In genomic region chr6:69164564-69165252, GRCh38 we compare ENCODE assay signal across 9 cellular contexts.
DNase-seq lines count a peak whose midpoint lies in the region; ATAC-seq and TF ChIP-seq lines count a peak whose summit lies in the region.
"Had no signal": no experiment of that assay in that cellular context is flagged by ENCODE, and none has a peak within 500 bp of the region (broad histone marks: within the 10 kb centered on the region; RNA-seq: fewer than 3 reads in every experiment).

No MANE protein-coding gene starts in this region.

- H3K79me2 ChIP-seq in OCI-LY7 (ENCODE audit: insufficient read depth, low read depth, low read length) = no peaks in the 10 kb centered on the region

- peak; percentile 21 to 40 for DNase-seq in HAP-1 (ENCODE audit: low spot score in 2 of 2)
- no peak for DNase-seq in OCI-LY7 (ENCODE audit: low spot score)
- no peak for DNase-seq in glutamatergic neuron
- no peak for DNase-seq in NCI-H2081 treated with DMSO at 0.1 percent for 48 hours (lab: John Stamatoyannopoulos, UW)
- DNase-seq in NCI-H345 (lab: John Stamatoyannopoulos, UW) = no peak

- no TSS peak for BruUV-seq in OCI-LY7 (replicated peaks; lab: Mats Ljungman, UMichigan)

- H3K36me3 ChIP-seq in HAP-1 (replicated peaks) (no peaks in the 10 kb centered on the region), OCI-LY7 (ENCODE audit: insufficient read depth, low read length) (no peaks in the 10 kb centered on the region)

- H3K27ac ChIP-seq in 22Rv1 = no peak overlapping the region
- H3K27ac ChIP-seq in OCI-LY7 (ENCODE audit: low read depth, low read length, poor library complexity, severe bottlenecking) = no peak overlapping the region

- H3K4me1 ChIP-seq in HAP-1 (no peaks in the 10 kb centered on the region), OCI-LY7 (ENCODE audit: insufficient read depth, low read length, poor library complexity, severe bottlenecking) (no peaks in the 10 kb centered on the region)

- ATAC-seq in GM19467 (IDR thresholded peaks at IDR 0.05; ENCODE audit: unreplicated experiment) (no peak), GM18502 (IDR thresholded peaks at IDR 0.05; ENCODE audit: poor library complexity, unreplicated experiment) (no peak)

- H3K9me2 ChIP-seq in OCI-LY7 (ENCODE audit: insufficient read depth, low read length) = no peaks in the 10 kb centered on the region

- H3K9me3 ChIP-seq in HAP-1 (no peaks in the 10 kb centered on the region), OCI-LY7 (ENCODE audit: low read length) (no peaks in the 10 kb centered on the region)

- H3K4me3 Mint-ChIP-seq in glutamatergic neuron (ENCODE audit: unreplicated experiment) = no peak overlapping the region
- H3K4me3 Mint-ChIP-seq: stimulated activated naive CD8-positive, alpha-beta T cell treated with anti-CD3 and anti-CD28 coated beads, Interleukin-15, Interleukin-2, amounts not matched to agents 100 ng/mL and 50 ng/mL, for 24 hours had no signal

- no peak overlapping the region for H3K27ac Mint-ChIP-seq in glutamatergic neuron (ENCODE audit: unreplicated experiment)
- H3K27ac Mint-ChIP-seq: stimulated activated naive CD8-positive, alpha-beta T cell treated with anti-CD3 and anti-CD28 coated beads, Interleukin-15, Interleukin-2, amounts not matched to agents 100 ng/mL and 50 ng/mL, for 24 hours had no signal

- H2AFZ ChIP-seq in OCI-LY7 (ENCODE audit: low read length) = no peak overlapping the region

- no peaks in the 10 kb centered on the region for H3K4me1 Mint-ChIP-seq in glutamatergic neuron (ENCODE audit: low read depth, unreplicated experiment)

- H3K9me3 Mint-ChIP-seq in glutamatergic neuron (ENCODE audit: unreplicated experiment) = no peaks in the 10 kb centered on the region

- H3K4me2 ChIP-seq in OCI-LY7 (ENCODE audit: low read length) = no peak overlapping the region

- no peaks in the 10 kb centered on the region; the same call in 1 of the 2 replicates for H4K20me1 ChIP-seq in OCI-LY7 (ENCODE audit: insufficient read depth, low read length)

- POLR2A ChIA-PET in OCI-LY7 (lab: Charles Lee) = no interaction called here

- H3K27me3 ChIP-seq in HAP-1 (ENCODE audit: low read depth) = no peaks in the 10 kb centered on the region

- CTCF ChIA-PET in OCI-LY7 (lab: Charles Lee; ENCODE audit: unreplicated experiment) = no interaction called here

- intact Hi-C loops in OCI-LY7 (cut with micrococcal nuclease; ENCODE audit: unreplicated experiment) = no loop called here

- no peaks in the 10 kb centered on the region for H3K36me3 Mint-ChIP-seq in glutamatergic neuron (ENCODE audit: unreplicated experiment)

- in situ Hi-C loops in HAP-1 (cut with MboI; ENCODE audit: low sequenced_read_pairs) = no loop called here

- TF ChIP-seq CTCF in 22Rv1 (IDR thresholded peaks at IDR 0.05) (peak; percentile 50), OCI-LY7 (conservative IDR thresholded peaks at IDR 0.05; ENCODE audit: low read length) (peak; percentile 44; the same call in 1 of the 2 replicates), glutamatergic neuron (IDR thresholded peaks at IDR 0.05; ENCODE audit: partially characterized antibody, unreplicated experiment) (peak; percentile 61)

- H3K4me3 ChIP-seq in HAP-1 (no peak overlapping the region), OCI-LY7 (ENCODE audit: low read depth, low read length, poor library complexity, severe bottlenecking) (no peak overlapping the region)

- no peaks in the 10 kb centered on the region for H3K27me3 Mint-ChIP-seq in glutamatergic neuron (ENCODE audit: unreplicated experiment)
- H3K27me3 Mint-ChIP-seq: stimulated activated naive CD8-positive, alpha-beta T cell treated with anti-CD3 and anti-CD28 coated beads, Interleukin-15, Interleukin-2, amounts not matched to agents 100 ng/mL and 50 ng/mL, for 24 hours had no signal

Comparison
In these comparisons a context has a peak if more than half of its experiments do, and no peak if none do; other contexts are left out.
1. DNase-seq: peak in HAP-1 (2 of 2); none in OCI-LY7 (single experiment), glutamatergic neuron (single experiment), NCI-H2081 treated with DMSO at 0.1 percent for 48 hours (single experiment) and NCI-H345 (single experiment).
2. Peak in every context shown above with its lines, with median percentiles within 50 percentile points of each other: CTCF ChIP-seq.